In genomic region chr13:24931450-24932217, GRCh38 we compare ENCODE assay signal across 19 cellular contexts.
DNase-seq lines count a peak whose midpoint lies in the region; TF ChIP-seq lines count a peak whose summit lies in the region.
"Had no signal": no experiment of that assay in that cellular context is flagged by ENCODE, and none has a peak within 500 bp of the region (broad histone marks: within the 10 kb centered on the region; RNA-seq: fewer than 3 reads in every experiment).

No MANE protein-coding gene starts in this region.

- H3K4ac ChIP-seq in neuronal stem cell (ENCODE audit: low read length), result no peak overlapping the region

- peaks cover 21% of the 10 kb centered on the region for H3K4me1 Mint-ChIP-seq in CD14-positive monocyte
- H3K4me1 Mint-ChIP-seq in glutamatergic neuron (ENCODE audit: low read depth, unreplicated experiment), result peaks cover under 1% of the 10 kb centered on the region

- no peak overlapping the region for H2AK5ac ChIP-seq in neuronal stem cell (ENCODE audit: low read depth, low read length)

- no peak overlapping the region for H3K23ac ChIP-seq in neuronal stem cell (ENCODE audit: low read depth, low read length, poor library complexity)

- peaks cover 0 to 1% of the 10 kb centered on the region in 2 donors for H3K36me3 Mint-ChIP-seq in CD14-positive monocyte
- H3K36me3 Mint-ChIP-seq in glutamatergic neuron (ENCODE audit: unreplicated experiment), result no peaks in the 10 kb centered on the region

- H2BK12ac ChIP-seq in neuronal stem cell (ENCODE audit: low read length), result no peak overlapping the region

- peak overlapping the region; percentile 34 for H3K4me2 ChIP-seq in neuronal stem cell (ENCODE audit: insufficient read depth, low read length, poor library complexity, severe bottlenecking)

- intact Hi-C loops in CD14-positive monocyte (cut with micrococcal nuclease), result no loop called here

- no peak for TF ChIP-seq CTCF in CD14-positive monocyte (IDR thresholded peaks at IDR 0.05)
- TF ChIP-seq CTCF in glutamatergic neuron (IDR thresholded peaks at IDR 0.05; ENCODE audit: partially characterized antibody, unreplicated experiment), result no peak

- no peak overlapping the region for H2BK120ac ChIP-seq in neuronal stem cell (ENCODE audit: low read depth, low read length)

- peaks cover 2% of the 10 kb centered on the region; the same call in 1 of the 2 replicates for H3K27me3 ChIP-seq in MG63
- peaks cover 0 to 31% (median 0%) of the 10 kb centered on the region in 3 experiments for H3K27me3 ChIP-seq in neuronal stem cell (ENCODE audit: control insufficient read depth in 3 of 3, insufficient read depth in 3 of 3, low read depth in 1 of 3, low read length in 3 of 3)
- H3K27me3 ChIP-seq: testis had no signal

- H3K27me3 Mint-ChIP-seq in CD14-positive monocyte (ENCODE audit: low read depth in 3 of 3) (peaks cover 21 to 35% (median 26%) of the 10 kb centered on the region in 3 donors), glutamatergic neuron (ENCODE audit: unreplicated experiment) (no peaks in the 10 kb centered on the region)

- WGBS in neuronal stem cell (ENCODE audit: extremely low coverage in 2 of 2, insufficient read length in 2 of 2, insufficient replicate concordance in 1 of 2), 2 donors, result no CpG with 5 or more reads among the region's 30 CpGs

- no peak overlapping the region for H3K27ac ChIP-seq in neuronal stem cell (replicated peaks; ENCODE audit: low read length)
- H3K27ac ChIP-seq: pancreas, testis had no signal

- H4K91ac ChIP-seq in neuronal stem cell (ENCODE audit: low read depth, low read length, poor library complexity), result no peak overlapping the region

- H2AFZ ChIP-seq in neuronal stem cell (ENCODE audit: low read length), result no peak overlapping the region

- H3K4me3 ChIP-seq in MG63, result peak overlapping the region; percentile 31
- H3K4me3 ChIP-seq in neuronal stem cell (ENCODE audit: low read length in 2 of 2), result peak overlapping the region in 1 of 2 donors; percentile 74
- H3K4me3 ChIP-seq: GM12878, pancreas had no signal

- no peak for DNase-seq in CD14-positive monocyte (ENCODE audit: low spot score)
- DNase-seq in MG63, result no peak
- DNase-seq in glutamatergic neuron, result no peak
- peak; percentile 17 for DNase-seq in neuronal stem cell (ENCODE audit: low spot score)
- no peak for DNase-seq in NCI-H1417 (lab: John Stamatoyannopoulos, UW)
- no peak for DNase-seq in DMS153 (lab: John Stamatoyannopoulos, UW)
- DNase-seq in NOMO-1 treated with DMSO at 0.1 percent for 48 hours (lab: John Stamatoyannopoulos, UW; ENCODE audit: unreplicated experiment), result no peak
- no peak for DNase-seq in mucosa of gallbladder (ENCODE audit: low spot score)
- DNase-seq: activated gamma-delta T cell treated with Interleukin-2 at 50 U/mL for 16 hours; BE2C; DMS79; hypothalamus; KG1; NCI-H1436; NCI-H226; pancreas; stimulated activated CD4-positive, alpha-beta T cell treated with anti-CD3 and anti-CD28 coated beads, Interleukin-15, amount 100 ng/mL, for 24 hours; testis had no signal

- no peak overlapping the region for H2BK15ac ChIP-seq in neuronal stem cell (ENCODE audit: low read length)

- H3K18ac ChIP-seq in neuronal stem cell (ENCODE audit: low read length), result no peak overlapping the region

- H3K4me1 ChIP-seq in neuronal stem cell (ENCODE audit: control insufficient read depth in 2 of 2, insufficient read depth in 1 of 2, low read depth in 1 of 2, low read length in 2 of 2), result no peaks in the 10 kb centered on the region
- H3K4me1 ChIP-seq: BE2C, pancreas, testis had no signal

- no peaks in the 10 kb centered on the region for H3K79me1 ChIP-seq in neuronal stem cell (ENCODE audit: low read depth, low read length)

- no peaks in the 10 kb centered on the region for H3K9me3 ChIP-seq in MG63
- no peaks in the 10 kb centered on the region for H3K9me3 ChIP-seq in neuronal stem cell (replicated peaks in 1 of 2; ENCODE audit: control insufficient read depth in 2 of 2, insufficient read depth in 1 of 2, low read depth in 1 of 2, low read length in 2 of 2)
- H3K9me3 ChIP-seq: BE2C, pancreas, testis had no signal

- peak overlapping the region; percentile 42 to 78 for H3K4me3 Mint-ChIP-seq in CD14-positive monocyte
- peak overlapping the region; percentile 42 for H3K4me3 Mint-ChIP-seq in glutamatergic neuron (ENCODE audit: unreplicated experiment)

- H3K36me3 ChIP-seq in MG63 (no peaks in the 10 kb centered on the region), neuronal stem cell (replicated peaks in 1 of 2; ENCODE audit: control insufficient read depth in 2 of 2, insufficient read depth in 2 of 2, low read length in 2 of 2) (no peaks in the 10 kb centered on the region)
- H3K36me3 ChIP-seq: BE2C, pancreas had no signal

- H3K9ac ChIP-seq in neuronal stem cell (ENCODE audit: low read depth, low read length, poor library complexity), result no peak overlapping the region

- peak overlapping the region in 1 of 7 donors; percentile 43 for H3K27ac Mint-ChIP-seq in CD14-positive monocyte
- no peak overlapping the region for H3K27ac Mint-ChIP-seq in glutamatergic neuron (ENCODE audit: unreplicated experiment)

- no peak overlapping the region for H2BK5ac ChIP-seq in neuronal stem cell (ENCODE audit: low read length)

- no peak overlapping the region for H3K14ac ChIP-seq in neuronal stem cell (ENCODE audit: low read length)

- H3K9me3 Mint-ChIP-seq in CD14-positive monocyte, result peaks cover 0 to 5% (median 0%) of the 10 kb centered on the region in 7 donors
- no peaks in the 10 kb centered on the region for H3K9me3 Mint-ChIP-seq in glutamatergic neuron (ENCODE audit: unreplicated experiment)

- H4K8ac ChIP-seq in neuronal stem cell (ENCODE audit: low read depth, low read length), result no peak overlapping the region
